25 cellular contexts compared by ENCODE assay signal in genomic region chr2:207489251-207489650, GRCh38.
"Had no signal": no experiment of that assay in that cellular context is flagged by ENCODE, and none has a peak within 500 bp of the region (broad histone marks: within the 10 kb centered on the region; RNA-seq: fewer than 3 reads in every experiment).

No MANE protein-coding gene starts in this region.

- H3K4me1 ChIP-seq: left lung, right lobe of liver, stomach, suprapubic skin, tibial nerve, upper lobe of left lung, vagina had no signal

- H3K4me3 ChIP-seq: left lung, lung, mucosa of descending colon, ovary, right atrium auricular region, right lobe of liver, stomach, suprapubic skin, thoracic aorta, tibial nerve, upper lobe of left lung, vagina had no signal

- ATAC-seq: left colon; left lung; mucosa of descending colon; naive thymus-derived CD4-positive, alpha-beta T cell; natural killer cell treated with Interleukin-12 subunit alpha and Interleukin-12 subunit beta and Interleukin-15 and Interleukin-18, amount 100 ng/mL, for 72 hours; right lobe of liver; stimulated activated naive B cell treated with anti-CD40 and anti-IgM and Interleukin-4, amounts not matched to agents 10 μg/mL and 1 μg/mL and 100 μg/mL, for 72 hours; stimulated activated naive CD8-positive, alpha-beta T cell treated with anti-CD3 and anti-CD28 coated beads, Interleukin-15, Interleukin-2, amounts not matched to agents 100 U/mL and 50 U/mL, for 24 hours had no signal

- H3K9me3 ChIP-seq: left lung, mucosa of descending colon, ovary, right atrium auricular region, right lobe of liver, stomach, suprapubic skin, thoracic aorta, tibial nerve, upper lobe of left lung, vagina had no signal

- DNase-seq: hypothalamus; immature natural killer cell; kidney; left colon; left lung; midbrain; mucosa of descending colon; naive thymus-derived CD4-positive, alpha-beta T cell; ovary; right lobe of liver; stimulated activated CD4-positive, alpha-beta T cell treated with anti-CD3 and anti-CD28 coated beads, Interleukin-12 subunit alpha, Interleukin-12 subunit beta, amount 100 ng/mL, for 4 hours; stimulated activated CD4-positive, alpha-beta T cell treated with anti-CD3 and anti-CD28 coated beads, Interleukin-15, amount 100 ng/mL, for 24 hours; stimulated activated CD4-positive, alpha-beta T cell treated with anti-CD3 and anti-CD28 coated beads, Interleukin-2, amount 100 ng/mL, for 24 hours; stimulated activated CD4-positive, alpha-beta T cell treated with anti-CD3 and anti-CD28 coated beads, Interleukin-4, amount 100 ng/mL, for 1 hour; stimulated activated naive B cell treated with anti-CD40 and anti-IgM and Interleukin-4, amounts not matched to agents 10 μg/mL and 1 μg/mL and 100 μg/mL, for 72 hours; stimulated activated naive CD8-positive, alpha-beta T cell treated with anti-CD3 and anti-CD28 coated beads, Interleukin-15, Interleukin-2, amounts not matched to agents 100 U/mL and 50 U/mL, for 24 hours; stomach; upper lobe of left lung had no signal

- H3K27me3 ChIP-seq: left lung, ovary, right atrium auricular region, right lobe of liver, stomach, suprapubic skin, tibial nerve, upper lobe of left lung, vagina had no signal

- H3K27ac ChIP-seq: left lung, ovary, right lobe of liver, stomach, suprapubic skin, thoracic aorta, tibial nerve, upper lobe of left lung, vagina had no signal

- H3K36me3 ChIP-seq: left lung, ovary, right atrium auricular region, right lobe of liver, stomach, suprapubic skin, thoracic aorta, tibial nerve, upper lobe of left lung, vagina had no signal
